Comparison of ENCODE assay signal across 12 cellular contexts in genomic region chr18:64966667-64967066, GRCh38.
DNase-seq lines count a peak whose midpoint lies in the region; ATAC-seq and TF ChIP-seq lines count a peak whose summit lies in the region.
"Had no signal": no experiment of that assay in that cellular context is flagged by ENCODE, and none has a peak within 500 bp of the region (broad histone marks: within the 10 kb centered on the region; RNA-seq: fewer than 3 reads in every experiment).

No MANE protein-coding gene starts in this region.

- peak; percentile 3 for DNase-seq in MCF 10A (ENCODE audit: unreplicated experiment)
- DNase-seq in mammary epithelial cell = no peak
- DNase-seq in NCI-H774 (lab: John Stamatoyannopoulos, UW) = peak; percentile 4
- DNase-seq in heart right ventricle = peak; percentile 13 to 33
- no peak for DNase-seq in esophagus muscularis mucosa (ENCODE audit: extremely low spot score)
- DNase-seq in activated naive CD4-positive, alpha-beta T cell treated with Interleukin-2 at 50 U/mL for 16 hours = no peak
- no peak for DNase-seq in stimulated activated CD4-positive, alpha-beta T cell treated with anti-CD3 and anti-CD28 coated beads, Interleukin-15, amount 100 ng/mL, for 24 hours
- no peak for DNase-seq in stimulated activated CD4-positive, alpha-beta T cell treated with anti-CD3 and anti-CD28 coated beads, Interleukin-1b, Interleukin-23, amount 100 ng/mL, for 48 hours
- DNase-seq: naive thymus-derived CD8-positive, alpha-beta T cell; spleen; stimulated activated CD8-positive, alpha-beta memory T cell treated with anti-CD3 and anti-CD28 coated beads, Interleukin-4, amount 100 ng/mL, for 48 hours had no signal

- no peak overlapping the region for H3K4me2 ChIP-seq in mammary epithelial cell (ENCODE audit: insufficient read depth, low read depth, low read length)
- H3K4me2 ChIP-seq: A549 had no signal

- H3K36me3 Mint-ChIP-seq in MCF 10A (ENCODE audit: insufficient read depth, unreplicated experiment) = no peaks in the 10 kb centered on the region
- H3K36me3 Mint-ChIP-seq: naive thymus-derived CD8-positive, alpha-beta T cell had no signal

- H3K27ac Mint-ChIP-seq in MCF 10A (ENCODE audit: low read depth, unreplicated experiment) = no peak overlapping the region
- H3K27ac Mint-ChIP-seq: naive thymus-derived CD8-positive, alpha-beta T cell had no signal

- CTCF ChIA-PET in MCF 10A (lab: Yijun Ruan, JAX) (no interaction called here), mammary epithelial cell (lab: Charles Lee; ENCODE audit: low non-redundant PET) (no interaction called here)

- intact Hi-C loops in MCF 10A (cut with micrococcal nuclease) = no loop called here
- intact Hi-C loops in mammary epithelial cell (cut with micrococcal nuclease) = no loop called here
- intact Hi-C loops in heart right ventricle (cut with DNase I) = no loop called here
- intact Hi-C loops in esophagus muscularis mucosa (cut with DNase I) = no loop called here

- peak in 6 of 8 donors; percentile 47 to 89 (median 80) for ATAC-seq in heart right ventricle
- ATAC-seq: A549; naive thymus-derived CD8-positive, alpha-beta T cell had no signal

- H2AFZ ChIP-seq in mammary epithelial cell (ENCODE audit: low read depth, low read length) = no peak overlapping the region

- in situ Hi-C loops in mammary epithelial cell (cut with MboI; ENCODE audit: low sequenced_read_pairs in 2 of 2) = no loop called here

- H3K4me3 ChIP-seq in mammary epithelial cell (replicated peaks in 1 of 3; ENCODE audit: insufficient read depth in 1 of 3, low read depth in 2 of 3, low read length in 3 of 3) = no peak overlapping the region
- no peak overlapping the region for H3K4me3 ChIP-seq in heart right ventricle
- H3K4me3 ChIP-seq in esophagus muscularis mucosa = no peak overlapping the region
- H3K4me3 ChIP-seq: A549, spleen had no signal

- H3K27ac ChIP-seq in mammary epithelial cell (ENCODE audit: insufficient read depth, low read depth, low read length) (no peak overlapping the region), heart right ventricle (no peak overlapping the region), esophagus muscularis mucosa (replicated peaks in 1 of 4) (no peak overlapping the region)
- H3K27ac ChIP-seq: A549, spleen had no signal

- no peaks in the 10 kb centered on the region for H3K36me3 ChIP-seq in mammary epithelial cell (ENCODE audit: insufficient read depth, low read length)
- no peaks in the 10 kb centered on the region for H3K36me3 ChIP-seq in heart right ventricle
- H3K36me3 ChIP-seq in esophagus muscularis mucosa = no peaks in the 10 kb centered on the region
- H3K36me3 ChIP-seq: spleen had no signal

- no peak overlapping the region for H3K4me3 Mint-ChIP-seq in MCF 10A (ENCODE audit: unreplicated experiment)
- H3K4me3 Mint-ChIP-seq: naive thymus-derived CD8-positive, alpha-beta T cell had no signal

- POLR2A ChIA-PET in MCF 10A (lab: Yijun Ruan, JAX) = interaction anchor here (0.6 to 0.7 kb wide), 2 partner anchors 52 to 400 kb away, joined by 3 read pairs; no protein-coding TSS in a partner anchor

- H3K4me1 ChIP-seq in mammary epithelial cell (ENCODE audit: insufficient read depth, low read length) (no peaks in the 10 kb centered on the region), heart right ventricle (peaks cover 0 to 16% (median 0%) of the 10 kb centered on the region in 9 donors), esophagus muscularis mucosa (no peaks in the 10 kb centered on the region)
- H3K4me1 ChIP-seq: A549, spleen had no signal

- H3K9me3 Mint-ChIP-seq in MCF 10A (ENCODE audit: unreplicated experiment) = no peaks in the 10 kb centered on the region

- TF ChIP-seq EP300 in esophagus muscularis mucosa (IDR thresholded peaks at IDR 0.05) = no peak

- no peak for TF ChIP-seq POLR2A in esophagus muscularis mucosa (IDR thresholded peaks at IDR 0.05; ENCODE audit: low read depth)

- TF ChIP-seq CTCF in MCF 10A (IDR thresholded peaks at IDR 0.05; ENCODE audit: unreplicated experiment) (no peak), mammary epithelial cell (conservative IDR thresholded peaks at IDR 0.05 in 1 of 2, IDR thresholded peaks at IDR 0.05 in 1 of 2; ENCODE audit: extremely low read depth in 1 of 2, insufficient read depth in 1 of 2, low read depth in 1 of 2, low read length in 2 of 2) (no peak), heart right ventricle (IDR thresholded peaks at IDR 0.05) (no peak), esophagus muscularis mucosa (IDR thresholded peaks at IDR 0.05) (no peak)

- dilution Hi-C loops in mammary epithelial cell (cut with HindIII; ENCODE audit: low sequenced_read_pairs) = no loop called here

- no peaks in the 10 kb centered on the region for H3K27me3 ChIP-seq in mammary epithelial cell (ENCODE audit: insufficient read depth, low read length)
- no peaks in the 10 kb centered on the region for H3K27me3 ChIP-seq in heart right ventricle
- no peaks in the 10 kb centered on the region for H3K27me3 ChIP-seq in esophagus muscularis mucosa
- H3K27me3 ChIP-seq: spleen had no signal

- H4K20me1 ChIP-seq in mammary epithelial cell (ENCODE audit: insufficient read depth, low read length) = no peaks in the 10 kb centered on the region

- peaks cover 15% of the 10 kb centered on the region for H3K27me3 Mint-ChIP-seq in MCF 10A (ENCODE audit: insufficient read depth, unreplicated experiment)
- H3K27me3 Mint-ChIP-seq: naive thymus-derived CD8-positive, alpha-beta T cell had no signal

- H3K9ac ChIP-seq in mammary epithelial cell (ENCODE audit: insufficient read depth, low read length) = no peak overlapping the region

- H3K9me3 ChIP-seq in mammary epithelial cell (replicated peaks; ENCODE audit: insufficient read depth, low read length) (no peaks in the 10 kb centered on the region), heart right ventricle (no peaks in the 10 kb centered on the region), esophagus muscularis mucosa (no peaks in the 10 kb centered on the region)
- H3K9me3 ChIP-seq: A549, spleen had no signal

- no peaks in the 10 kb centered on the region for H3K79me2 ChIP-seq in mammary epithelial cell (ENCODE audit: insufficient read depth, low read length)

- BruUV-seq in MCF 10A (replicated peaks; lab: Mats Ljungman, UMichigan) = no TSS peak
- no TSS peak for BruUV-seq in mammary epithelial cell (replicated peaks; lab: Mats Ljungman, UMichigan)

- no peaks in the 10 kb centered on the region for H3K4me1 Mint-ChIP-seq in MCF 10A (ENCODE audit: insufficient read depth, unreplicated experiment)
- H3K4me1 Mint-ChIP-seq: naive thymus-derived CD8-positive, alpha-beta T cell had no signal

Comparison
In these comparisons a context has a peak if more than half of its experiments do, and no peak if none do; other contexts are left out.
1. DNase-seq: peak in MCF 10A (single experiment), NCI-H774 (single experiment) and heart right ventricle (2 of 2); none in mammary epithelial cell (single experiment), esophagus muscularis mucosa (single experiment), activated naive CD4-positive, alpha-beta T cell treated with Interleukin-2 at 50 U/mL for 16 hours (single experiment), stimulated activated CD4-positive, alpha-beta T cell treated with anti-CD3 and anti-CD28 coated beads, Interleukin-15, amount 100 ng/mL, for 24 hours (single experiment) and stimulated activated CD4-positive, alpha-beta T cell treated with anti-CD3 and anti-CD28 coated beads, Interleukin-1b, Interleukin-23, amount 100 ng/mL, for 48 hours (single experiment).